In genomic region chr10:96043895-96044580, GRCh38 we compare ENCODE assay signal across 8 cellular contexts. TPM values are rescaled to one million over a fixed set of nuclear protein-coding genes. Genes with fewer than 3 reads are reported as not detected.
DNase-seq lines count a peak whose midpoint lies in the region; ATAC-seq and TF ChIP-seq lines count a peak whose summit lies in the region.

No MANE protein-coding gene starts in this region.

- DNase-seq in NCI-H510A (lab: John Stamatoyannopoulos, UW) (peak; percentile 62), memory B cell (ENCODE audit: low spot score in 2 of 2) (peak; percentile 43 to 57)
- DNase-seq in activated CD8-positive, alpha-beta T cell treated with anti-CD3 and anti-CD28 coated beads for 36 hours, result peak; percentile 66
- DNase-seq in effector memory CD8-positive, alpha-beta T cell, result peak in 2 of 3 experiments; percentile 37 to 40
- peak; percentile 43 for DNase-seq in stimulated activated CD8-positive, alpha-beta memory T cell treated with anti-CD3 and anti-CD28 coated beads, Interleukin-12 subunit alpha, Interleukin-12 subunit beta, amount 100 ng/mL, for 4 hours (ENCODE audit: low read depth)

- no peaks in the 10 kb centered on the region for H3K27me3 Mint-ChIP-seq in activated CD8-positive, alpha-beta T cell treated with anti-CD3 and anti-CD28 coated beads for 36 hours
- peaks cover 1 to 3% of the 10 kb centered on the region in 2 donors for H3K27me3 Mint-ChIP-seq in effector memory CD8-positive, alpha-beta T cell
- H3K27me3 Mint-ChIP-seq in memory B cell, result no peaks in the 10 kb centered on the region

- peak; percentile 30 for ATAC-seq in GM18505 (IDR thresholded peaks at IDR 0.05; ENCODE audit: unreplicated experiment)
- peak; percentile 36 for ATAC-seq in HG02973 (IDR thresholded peaks at IDR 0.05; ENCODE audit: unreplicated experiment)
- peak; percentile 58 for ATAC-seq in activated CD8-positive, alpha-beta T cell treated with anti-CD3 and anti-CD28 coated beads for 36 hours
- peak; percentile 45 for ATAC-seq in effector memory CD8-positive, alpha-beta T cell (replicated peaks)
- ATAC-seq in memory B cell (ENCODE audit: low read depth), result peak; percentile 47

- H3K4me1 Mint-ChIP-seq in activated CD8-positive, alpha-beta T cell treated with anti-CD3 and anti-CD28 coated beads for 36 hours (ENCODE audit: low read depth), result peaks cover 42% of the 10 kb centered on the region
- H3K4me1 Mint-ChIP-seq in effector memory CD8-positive, alpha-beta T cell (ENCODE audit: low read depth in 2 of 2), result peaks cover 21 to 53% of the 10 kb centered on the region in 2 donors
- peaks cover 44% of the 10 kb centered on the region for H3K4me1 Mint-ChIP-seq in memory B cell

- H3K27ac ChIP-seq in 22Rv1, result peak overlapping the region; percentile 43

- H3K36me3 Mint-ChIP-seq in activated CD8-positive, alpha-beta T cell treated with anti-CD3 and anti-CD28 coated beads for 36 hours (ENCODE audit: low read depth), result peaks cover 34% of the 10 kb centered on the region
- H3K36me3 Mint-ChIP-seq in effector memory CD8-positive, alpha-beta T cell (ENCODE audit: insufficient read depth), result peaks cover 12% of the 10 kb centered on the region
- peaks cover 14% of the 10 kb centered on the region for H3K36me3 Mint-ChIP-seq in memory B cell

- intact Hi-C loops in activated CD8-positive, alpha-beta T cell treated with anti-CD3 and anti-CD28 coated beads for 36 hours (cut with micrococcal nuclease), result loop anchor here (10.0 kb wide), 1 partner anchor 91 kb away; the partner anchor contains the start of gene ZNF518A

- H3K27ac Mint-ChIP-seq in activated CD8-positive, alpha-beta T cell treated with anti-CD3 and anti-CD28 coated beads for 36 hours, result peak overlapping the region; percentile 85
- peak overlapping the region; percentile 82 to 93 for H3K27ac Mint-ChIP-seq in effector memory CD8-positive, alpha-beta T cell
- peak overlapping the region; percentile 89 for H3K27ac Mint-ChIP-seq in memory B cell

- TF ChIP-seq CTCF in 22Rv1 (IDR thresholded peaks at IDR 0.05), result no peak
- TF ChIP-seq CTCF in activated CD8-positive, alpha-beta T cell treated with anti-CD3 and anti-CD28 coated beads for 36 hours (IDR thresholded peaks at IDR 0.05), result no peak

- CTCF ChIA-PET in activated CD8-positive, alpha-beta T cell treated with anti-CD3 and anti-CD28 coated beads for 36 hours (lab: Charles Lee), result interaction anchor here (1.4 kb wide), 1 partner anchor 27 kb away, joined by 3 read pairs; no protein-coding TSS in a partner anchor

- H3K4me3 Mint-ChIP-seq in activated CD8-positive, alpha-beta T cell treated with anti-CD3 and anti-CD28 coated beads for 36 hours, result peak overlapping the region; percentile 90
- H3K4me3 Mint-ChIP-seq in effector memory CD8-positive, alpha-beta T cell, result peak overlapping the region; percentile 92 to 97
- H3K4me3 Mint-ChIP-seq in memory B cell, result peak overlapping the region; percentile 85

- TF ChIP-seq POLR2A in GM18505 (IDR thresholded peaks at IDR 0.05; ENCODE audit: borderline replicate concordance, extremely low read depth, insufficient read depth, insufficient read length), result no peak

- POLR2A ChIA-PET in activated CD8-positive, alpha-beta T cell treated with anti-CD3 and anti-CD28 coated beads for 36 hours (lab: Charles Lee), result interaction anchor here (1.3 to 3.4 kb wide), 2 partner anchors 80 to 86 kb away, joined by 4 to 17 read pairs; partner anchors contain the start of gene ZNF518A

- H3K9me3 Mint-ChIP-seq in activated CD8-positive, alpha-beta T cell treated with anti-CD3 and anti-CD28 coated beads for 36 hours, result no peaks in the 10 kb centered on the region
- no peaks in the 10 kb centered on the region for H3K9me3 Mint-ChIP-seq in effector memory CD8-positive, alpha-beta T cell
- H3K9me3 Mint-ChIP-seq in memory B cell, result no peaks in the 10 kb centered on the region

RNA-seq across cellular contexts. Expression of gene CCNJ, which starts 0.7 kb away (rescaled TPM):
- total RNA-seq in activated CD8-positive, alpha-beta T cell treated with anti-CD3 and anti-CD28 coated beads for 36 hours, result 1 to 10 TPM; 4.0 to 4.6 TPM

Comparison
In these comparisons a context has a peak if more than half of its experiments do, and no peak if none do; other contexts are left out.
1. Peak in every context shown above with its lines: DNase-seq, ATAC-seq and H3K27ac ChIP-seq.